In the genomic region with DNA sequence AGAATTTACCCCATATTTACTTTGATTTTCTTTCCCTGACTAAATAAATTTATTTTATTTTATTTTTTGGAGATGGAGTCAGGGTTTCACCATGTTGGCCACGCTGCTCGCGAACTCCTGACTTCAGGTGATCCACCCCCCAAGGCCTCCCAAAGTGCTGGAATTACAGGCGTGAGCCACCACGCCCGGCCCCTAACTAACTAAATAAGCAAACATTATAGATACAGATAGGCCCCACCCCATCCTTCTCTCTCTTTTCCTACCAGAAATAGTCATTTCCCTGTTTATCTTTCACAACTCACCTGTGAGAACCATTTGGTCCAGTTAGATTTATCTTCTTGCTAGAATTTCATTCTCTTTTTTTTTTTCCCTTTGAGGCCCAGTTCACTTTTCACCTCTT, we compare ENCODE assay signal across 6 cellular contexts.
"Had no signal": no experiment of that assay in that cellular context is flagged by ENCODE, and none has a peak within 500 bp of the region (broad histone marks: within the 10 kb centered on the region; RNA-seq: fewer than 3 reads in every experiment).

No MANE protein-coding gene starts in this region.

- H3K27ac ChIP-seq: HL-60 had no signal

- DNase-seq: IMR-90, KBM-7, KG1 had no signal

- H3K4me3 ChIP-seq: K562 had no signal

- ATAC-seq: HepG2, K562 had no signal
